ENCODE assay signal across 8 cellular contexts in the genomic region with DNA sequence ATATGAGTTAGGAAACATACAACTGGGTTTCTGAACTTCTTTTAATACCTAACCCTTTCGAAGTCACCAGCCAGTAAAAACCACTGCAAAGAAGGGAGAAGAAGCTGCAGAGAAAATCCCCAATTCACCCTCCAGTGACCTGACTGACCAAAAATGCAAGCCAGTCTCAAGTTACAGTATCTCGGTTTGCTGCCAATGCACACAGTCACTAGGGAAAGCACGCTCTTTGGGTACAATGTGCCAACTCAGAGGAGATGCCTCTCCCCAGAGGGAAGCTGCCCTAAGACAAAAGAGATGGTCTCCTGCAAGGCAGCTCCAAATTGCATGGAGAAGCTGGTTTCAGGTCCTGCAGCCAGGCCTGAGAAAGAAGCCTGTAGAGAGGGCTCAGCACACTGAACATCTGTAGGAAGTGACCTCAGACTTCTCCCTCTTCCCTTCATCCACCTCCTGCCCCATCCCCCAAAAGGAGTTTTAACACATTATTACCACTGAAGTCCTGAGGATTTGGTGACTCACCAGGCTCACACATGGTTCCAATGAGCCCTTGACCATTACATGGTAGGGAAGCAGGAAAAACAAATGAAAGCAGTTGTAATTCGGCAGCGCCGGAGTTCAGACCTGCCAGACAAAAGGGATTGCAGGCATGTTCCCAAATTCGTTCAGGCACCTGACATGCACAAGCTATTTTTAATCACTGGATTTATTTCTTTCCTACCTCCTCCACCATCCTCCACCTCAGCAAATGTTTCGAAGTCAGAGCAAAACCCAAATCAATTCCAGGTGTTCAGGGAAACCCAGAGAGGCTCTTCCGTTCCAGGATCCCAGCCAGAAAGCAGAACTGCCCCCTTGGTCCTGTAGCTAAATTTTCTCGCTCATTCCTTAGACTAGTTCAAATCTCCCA.
DNase-seq lines count a peak whose midpoint lies in the region; ATAC-seq and TF ChIP-seq lines count a peak whose summit lies in the region.

No MANE protein-coding gene starts in this region.

- H3K9me2 ChIP-seq in SU-DHL-6 (replicated peaks; ENCODE audit: insufficient read depth, low read length): no peaks in the 10 kb centered on the region

- peaks cover 100% of the 10 kb centered on the region for H3K79me2 ChIP-seq in SU-DHL-6 (ENCODE audit: insufficient read depth, low read length)

- peak overlapping the region; percentile 72 for H3K27ac ChIP-seq in SU-DHL-6 (ENCODE audit: low read depth, low read length)
- H3K27ac ChIP-seq in esophagus squamous epithelium: peak overlapping the region; percentile 41 to 79 (median 65)

- H3F3A ChIP-seq in SU-DHL-6 (ENCODE audit: insufficient read depth): peaks cover 6% of the 10 kb centered on the region; the same call in 1 of the 2 replicates

- peak overlapping the region; percentile 44 for H3K4me2 ChIP-seq in SU-DHL-6 (ENCODE audit: low read depth, low read length, poor library complexity, severe bottlenecking)

- DNase-seq in COLO829 (ENCODE audit: low spot score) (peak; percentile 75), GM19238 (ENCODE audit: insufficient read length, low spot score) (peak; percentile 36), esophagus squamous epithelium (lab: John Stamatoyannopoulos, UW) (no peak), pulmonary artery endothelial cell (ENCODE audit: low read depth, low spot score) (peak; percentile 86), NCI-H187 (lab: John Stamatoyannopoulos, UW) (no peak), SKM-1 treated with dmso at 0.1 percent for 144 hours (lab: John Stamatoyannopoulos, UW; ENCODE audit: unreplicated experiment) (no peak)

- intact Hi-C loops in esophagus squamous epithelium (cut with DNase I): no loop called here

- H3K4me1 ChIP-seq in esophagus squamous epithelium: peaks cover 19 to 89% (median 56%) of the 10 kb centered on the region in 3 donors

- peak; percentile 66 for ATAC-seq in HG03342 (IDR thresholded peaks at IDR 0.05; ENCODE audit: unreplicated experiment)

- peak overlapping the region; percentile 26 for H3K4me3 ChIP-seq in SU-DHL-6 (ENCODE audit: insufficient read depth, low read length, poor library complexity, severe bottlenecking)
- H3K4me3 ChIP-seq in esophagus squamous epithelium: peak overlapping the region in 2 of 4 donors; percentile 2 to 45

- peaks cover 4% of the 10 kb centered on the region; the same call in 1 of the 2 replicates for H3K36me3 ChIP-seq in SU-DHL-6 (ENCODE audit: low read length)
- H3K36me3 ChIP-seq in esophagus squamous epithelium: no peaks in the 10 kb centered on the region

- H2AFZ ChIP-seq in SU-DHL-6 (ENCODE audit: low read depth, low read length, severe bottlenecking): no peak overlapping the region

- peak overlapping the region; percentile 40 for H3K9ac ChIP-seq in SU-DHL-6 (ENCODE audit: low read length)

- TF ChIP-seq POLR2A in esophagus squamous epithelium (IDR thresholded peaks at IDR 0.05): no peak

- no peaks in the 10 kb centered on the region for H4K20me1 ChIP-seq in SU-DHL-6 (ENCODE audit: low read depth, low read length)

- H3K9me3 ChIP-seq in SU-DHL-6 (ENCODE audit: insufficient read depth, low read length) (no peaks in the 10 kb centered on the region), esophagus squamous epithelium (no peaks in the 10 kb centered on the region)

- no peak for TF ChIP-seq CTCF in SU-DHL-6 (IDR thresholded peaks at IDR 0.05; ENCODE audit: insufficient read depth, low read length, poor library complexity, severe bottlenecking)
- no peak for TF ChIP-seq CTCF in esophagus squamous epithelium (IDR thresholded peaks at IDR 0.05)

- H3K27me3 ChIP-seq in SU-DHL-6 (ENCODE audit: low read length) (no peaks in the 10 kb centered on the region), esophagus squamous epithelium (no peaks in the 10 kb centered on the region)

- WGBS in esophagus squamous epithelium, 2 donors: 24 to 32% methylated on average over 10 of the region's 10 CpGs

Comparison
In these comparisons a context has a peak if more than half of its experiments do, and no peak if none do; other contexts are left out.
1. DNase-seq: peak in COLO829 (single experiment), GM19238 (single experiment) and pulmonary artery endothelial cell (single experiment); none in esophagus squamous epithelium (single experiment), NCI-H187 (0 of 2) and SKM-1 treated with dmso at 0.1 percent for 144 hours (single experiment).